Comparison of ENCODE assay signal across 12 cellular contexts in the genomic region with DNA sequence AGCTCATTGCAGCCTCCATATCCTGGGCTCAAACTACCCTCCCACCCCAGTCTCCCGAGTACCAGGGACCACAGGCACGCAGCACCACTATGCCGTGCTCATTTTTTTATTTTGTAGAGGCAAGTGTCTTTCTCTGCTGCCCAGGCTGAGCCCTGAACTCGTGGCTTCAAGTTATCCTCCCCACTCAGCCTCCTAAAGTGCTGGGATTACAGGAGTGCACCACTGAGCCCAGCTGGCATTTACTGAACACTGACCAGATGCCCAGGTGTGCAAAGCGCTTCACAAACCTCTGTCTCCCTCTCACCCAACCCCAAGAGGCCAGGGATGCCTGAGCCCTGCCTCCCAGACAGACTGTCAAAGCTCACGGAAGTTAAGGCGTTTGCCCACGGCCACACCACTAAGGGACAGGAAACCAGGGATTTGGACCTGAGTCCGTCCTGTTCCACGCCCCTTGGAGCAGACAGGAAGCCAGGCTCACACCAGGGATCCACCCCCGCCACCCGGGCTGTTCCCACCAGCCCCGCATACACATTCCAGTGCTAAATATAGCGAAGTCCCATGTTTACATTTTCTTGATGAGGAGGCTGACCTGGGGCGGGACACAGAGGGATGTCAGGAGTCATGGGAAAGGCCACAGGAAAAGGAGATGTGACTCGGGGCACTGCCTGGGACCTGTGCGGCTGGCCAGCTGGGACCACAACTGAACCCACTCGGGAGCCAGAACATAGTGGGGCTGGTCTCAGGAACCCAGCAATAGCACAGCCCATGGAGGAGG. TPM values are rescaled to one million over a fixed set of nuclear protein-coding genes. Genes with fewer than 3 reads are reported as not detected.
DNase-seq lines count a peak whose midpoint lies in the region; ATAC-seq and TF ChIP-seq lines count a peak whose summit lies in the region.
"Had no signal": no experiment of that assay in that cellular context is flagged by ENCODE, and none has a peak within 500 bp of the region (broad histone marks: within the 10 kb centered on the region; RNA-seq: fewer than 3 reads in every experiment).

No MANE protein-coding gene starts in this region.

- H3K9me3 Mint-ChIP-seq in Calu3 (ENCODE audit: low read depth, unreplicated experiment) = no peaks in the 10 kb centered on the region
- no peaks in the 10 kb centered on the region for H3K9me3 Mint-ChIP-seq in nephron
- H3K9me3 Mint-ChIP-seq in activated naive CD8-positive, alpha-beta T cell treated with anti-CD3 and anti-CD28 coated beads, Interleukin-2, amount 50 U/mL, for 24 hours = no peaks in the 10 kb centered on the region
- H3K9me3 Mint-ChIP-seq: stimulated activated naive B cell treated with anti-CD40 and anti-IgM and Interleukin-4, amounts not matched to agents 10 μg/mL and 1 μg/mL and 100 μg/mL, for 72 hours had no signal

- intact Hi-C loops in Calu3 (cut with micrococcal nuclease; ENCODE audit: unreplicated experiment) = no loop called here
- intact Hi-C loops in PC-3 (cut with micrococcal nuclease) = no loop called here

- no peaks in the 10 kb centered on the region for H3K79me2 ChIP-seq in PC-3 (ENCODE audit: low read length)

- H3K9me3 ChIP-seq in PC-3 (ENCODE audit: low read length) = no peaks in the 10 kb centered on the region
- H3K9me3 ChIP-seq: spleen had no signal

- no peak overlapping the region for H3K9ac ChIP-seq in PC-3 (ENCODE audit: low read length)

- no peak overlapping the region for H3K27ac ChIP-seq in PC-3 (ENCODE audit: low read length)
- H3K27ac ChIP-seq: spleen had no signal

- H3K4me3 Mint-ChIP-seq in Calu3 (ENCODE audit: low read depth, unreplicated experiment) (no peak overlapping the region), nephron (peak overlapping the region in 1 of 3 experiments; percentile 16)
- H3K4me3 Mint-ChIP-seq in activated naive CD8-positive, alpha-beta T cell treated with anti-CD3 and anti-CD28 coated beads, Interleukin-2, amount 50 U/mL, for 24 hours = no peak overlapping the region
- H3K4me3 Mint-ChIP-seq: stimulated activated naive B cell treated with anti-CD40 and anti-IgM and Interleukin-4, amounts not matched to agents 10 μg/mL and 1 μg/mL and 100 μg/mL, for 72 hours had no signal

- H3K4me1 Mint-ChIP-seq in Calu3 (ENCODE audit: low read depth, unreplicated experiment) (peaks cover 44% of the 10 kb centered on the region), nephron (peaks cover 44% of the 10 kb centered on the region)
- no peaks in the 10 kb centered on the region for H3K4me1 Mint-ChIP-seq in activated naive CD8-positive, alpha-beta T cell treated with anti-CD3 and anti-CD28 coated beads, Interleukin-2, amount 50 U/mL, for 24 hours

- ATAC-seq in PC-3 (peak; percentile 26; the same call in 1 of the 2 replicates), GM18909 (IDR thresholded peaks at IDR 0.05; ENCODE audit: poor library complexity, unreplicated experiment) (no peak), GM21786 (IDR thresholded peaks at IDR 0.05; ENCODE audit: unreplicated experiment) (no peak), GM21576 (IDR thresholded peaks at IDR 0.05; ENCODE audit: unreplicated experiment) (no peak)
- ATAC-seq in activated naive CD8-positive, alpha-beta T cell treated with anti-CD3 and anti-CD28 coated beads, Interleukin-2, amount 50 U/mL, for 24 hours = no peak
- ATAC-seq: stimulated activated naive B cell treated with anti-CD40 and anti-IgM and Interleukin-4, amounts not matched to agents 10 μg/mL and 1 μg/mL and 100 μg/mL, for 72 hours had no signal

- H3K36me3 ChIP-seq in PC-3 (ENCODE audit: low read depth, low read length) = no peaks in the 10 kb centered on the region

- 0 out of 2 replicates have a peak, but pooled peaks cover 4% of the 10 kb centered on the region for H3K4me1 ChIP-seq in PC-3 (ENCODE audit: insufficient read depth, low read length)

- BruUV-seq in Calu3 (replicated peaks; lab: Mats Ljungman, UMichigan) = no TSS peak
- BruUV-seq in PC-3 (replicated peaks; lab: Mats Ljungman, UMichigan) = no TSS peak

- CTCF ChIA-PET in Calu3 (lab: Charles Lee) (interaction anchor here (0.5 kb wide), 1 partner anchor 73 kb away, joined by 5 read pairs; no protein-coding TSS in a partner anchor), PC-3 (lab: Charles Lee) (no interaction called here)

- no peak for TF ChIP-seq CTCF in Calu3 (IDR thresholded peaks at IDR 0.05; ENCODE audit: unreplicated experiment)
- TF ChIP-seq CTCF in PC-3 (conservative IDR thresholded peaks at IDR 0.05; ENCODE audit: low read depth, low read length) = no peak
- TF ChIP-seq CTCF in fibroblast of the aortic adventitia (IDR thresholded peaks at IDR 0.05; ENCODE audit: insufficient read depth, low read length) = no peak
- TF ChIP-seq CTCF in nephron (IDR thresholded peaks at IDR 0.05; ENCODE audit: unreplicated experiment in 3 of 3) = no peak

- H3K4me2 ChIP-seq in PC-3 (ENCODE audit: low read length) = no peak overlapping the region

- H2AFZ ChIP-seq in PC-3 (ENCODE audit: low read length) = 0 out of 2 replicates have a peak overlapping the region, but pooled peaks have one; percentile 32

- DNase-seq in Calu3 (no peak), PC-3 (no peak), fibroblast of the aortic adventitia (ENCODE audit: low read depth) (peak; percentile 9)
- DNase-seq in activated naive CD8-positive, alpha-beta T cell treated with anti-CD3 and anti-CD28 coated beads, Interleukin-2, amount 50 U/mL, for 24 hours = no peak
- DNase-seq: C1 segment of cervical spinal cord; NCI-H82; spleen; stimulated activated naive B cell treated with anti-CD40 and anti-IgM and Interleukin-4, amounts not matched to agents 10 μg/mL and 1 μg/mL and 100 μg/mL, for 72 hours had no signal

- no peak overlapping the region for H3K4me3 ChIP-seq in PC-3 (ENCODE audit: low read length)
- H3K4me3 ChIP-seq in fibroblast of the aortic adventitia (ENCODE audit: low read depth, low read length) = no peak overlapping the region
- H3K4me3 ChIP-seq: spleen had no signal

- peaks cover 13% of the 10 kb centered on the region; the same call in 1 of the 2 replicates for H3K27me3 ChIP-seq in PC-3 (ENCODE audit: low read length)
- H3K27me3 ChIP-seq: spleen had no signal

- no peaks in the 10 kb centered on the region for H3F3A ChIP-seq in PC-3 (ENCODE audit: low read length, unreplicated experiment)

- H3K27me3 Mint-ChIP-seq in Calu3 (ENCODE audit: unreplicated experiment) (no peaks in the 10 kb centered on the region), nephron (ENCODE audit: low read depth) (peaks cover 20% of the 10 kb centered on the region)
- no peaks in the 10 kb centered on the region for H3K27me3 Mint-ChIP-seq in activated naive CD8-positive, alpha-beta T cell treated with anti-CD3 and anti-CD28 coated beads, Interleukin-2, amount 50 U/mL, for 24 hours

- POLR2A ChIA-PET in PC-3 (lab: Charles Lee; ENCODE audit: unreplicated experiment) = no interaction called here

- no peaks in the 10 kb centered on the region for H4K20me1 ChIP-seq in PC-3 (ENCODE audit: low read length)

- no peaks in the 10 kb centered on the region for H3K9me2 ChIP-seq in PC-3 (replicated peaks; ENCODE audit: low read length)

- H3K27ac Mint-ChIP-seq in Calu3 (ENCODE audit: unreplicated experiment) = peak overlapping the region; percentile 70
- peak overlapping the region; percentile 58 to 64 (median 62) for H3K27ac Mint-ChIP-seq in nephron
- H3K27ac Mint-ChIP-seq in activated naive CD8-positive, alpha-beta T cell treated with anti-CD3 and anti-CD28 coated beads, Interleukin-2, amount 50 U/mL, for 24 hours = no peak overlapping the region
- H3K27ac Mint-ChIP-seq: stimulated activated naive B cell treated with anti-CD40 and anti-IgM and Interleukin-4, amounts not matched to agents 10 μg/mL and 1 μg/mL and 100 μg/mL, for 72 hours had no signal

- H3K36me3 Mint-ChIP-seq in Calu3 (ENCODE audit: insufficient read depth, unreplicated experiment) (peaks cover 97% of the 10 kb centered on the region), nephron (ENCODE audit: low read depth) (no peaks in the 10 kb centered on the region)
- H3K36me3 Mint-ChIP-seq in activated naive CD8-positive, alpha-beta T cell treated with anti-CD3 and anti-CD28 coated beads, Interleukin-2, amount 50 U/mL, for 24 hours (ENCODE audit: low read depth) = peaks cover 1% of the 10 kb centered on the region

RNA-seq across cellular contexts. Expression of a gene that starts 51.2 kb away (rescaled TPM):
- total RNA-seq in Calu3 (2022) (647 and 669 TPM in 2 replicates), PC-3 (2014; rRNA removed) (0.75 and 2.1 TPM in 2 replicates), fibroblast of the aortic adventitia (ENCODE audit: low replicate concordance) (not detected in 2 replicates)

Comparison
In these comparisons a context has a peak if more than half of its experiments do, and no peak if none do; other contexts are left out.
1. RNA of a gene that starts 51.2 kb away (total RNA-seq): 647 to 669 TPM in Calu3; 0.75 to 2.1 TPM in PC-3 and not detected in fibroblast of the aortic adventitia; every median in the first group is over 100 times any median in the second.